15 cellular contexts compared by ENCODE assay signal in the genomic region with DNA sequence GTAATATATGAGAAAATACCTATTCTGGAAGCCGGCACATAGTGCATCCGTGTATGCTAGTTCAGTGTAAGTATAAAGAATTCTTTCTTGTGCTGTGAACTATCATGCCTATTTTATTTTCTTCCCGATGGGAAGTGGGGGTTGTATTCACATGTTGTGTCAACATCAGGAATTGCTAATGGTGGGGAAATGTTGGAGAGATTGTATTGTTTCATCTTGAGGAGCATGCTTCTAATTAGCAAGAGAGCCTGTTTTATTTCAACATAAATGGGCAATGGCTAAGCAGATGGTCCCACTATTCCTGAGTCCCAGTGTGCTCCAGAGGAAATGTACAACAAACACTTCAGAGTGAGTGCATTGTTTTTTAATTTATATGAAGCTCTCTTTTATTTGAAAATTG.
DNase-seq lines count a peak whose midpoint lies in the region; ATAC-seq and TF ChIP-seq lines count a peak whose summit lies in the region.
"Had no signal": no experiment of that assay in that cellular context is flagged by ENCODE, and none has a peak within 500 bp of the region (broad histone marks: within the 10 kb centered on the region; RNA-seq: fewer than 3 reads in every experiment).

No MANE protein-coding gene starts in this region.

- DNase-seq in AG10803 (ENCODE audit: low read depth) (peak; percentile 95), GM04504 (ENCODE audit: low read depth) (peak; percentile 52), SK-N-SH (peak; percentile 65), fibroblast of the conjunctiva (ENCODE audit: low read depth) (peak; percentile 30), activated T-cell treated with anti-CD3 and anti-CD28 coated beads for 4 hours (no peak), PC-3 (no peak), WERI-Rb-1 (no peak)
- DNase-seq: DMS153, GOT3, NCI-H146, NCI-H82, Peyer's patch, Right ventricle myocardium superior had no signal

- no peaks in the 10 kb centered on the region for H3F3A ChIP-seq in SK-N-SH (replicated peaks; ENCODE audit: insufficient read depth)
- H3F3A ChIP-seq in PC-3 (ENCODE audit: low read length, unreplicated experiment) = no peaks in the 10 kb centered on the region

- intact Hi-C loops in PC-3 (cut with micrococcal nuclease) = no loop called here

- H3K27ac ChIP-seq in SK-N-SH (ENCODE audit: low read depth in 2 of 2, low read length in 1 of 2) = peak overlapping the region in 1 of 2 experiments; percentile 94; a peak in 2 of 4 replicates
- no peak overlapping the region for H3K27ac ChIP-seq in PC-3 (ENCODE audit: low read length)
- no peak overlapping the region for H3K27ac ChIP-seq in WERI-Rb-1
- H3K27ac ChIP-seq: BLaER1 treated with 17β-estradiol and CSF1 and Interleukin-3, amounts not matched to agents 10 nM and 100 nM; Peyer's patch had no signal

- WGBS in SK-N-SH (ENCODE audit: low lambda C conversion rate) = 26% methylated on average over 3 of the region's 3 CpGs

- no peaks in the 10 kb centered on the region for H3K9me2 ChIP-seq in SK-N-SH
- H3K9me2 ChIP-seq in PC-3 (replicated peaks; ENCODE audit: low read length) = no peaks in the 10 kb centered on the region

- H3K27me3 ChIP-seq in SK-N-SH (ENCODE audit: insufficient read depth) (no peaks in the 10 kb centered on the region), PC-3 (ENCODE audit: low read length) (no peaks in the 10 kb centered on the region), WERI-Rb-1 (ENCODE audit: insufficient read depth, low read depth, severe bottlenecking) (no peaks in the 10 kb centered on the region)
- H3K27me3 ChIP-seq: BLaER1 treated with 17β-estradiol and CSF1 and Interleukin-3, amounts not matched to agents 10 nM and 100 nM; Peyer's patch had no signal

- TF ChIP-seq EP300 in SK-N-SH (IDR thresholded peaks at IDR 0.05; ENCODE audit: borderline replicate concordance in 1 of 2, low read depth in 1 of 2, low read length in 1 of 2) = peak in 1 of 2 experiments; percentile 93; a peak in 2 of 4 replicates

- H2AFZ ChIP-seq in SK-N-SH (ENCODE audit: low read depth) = no peak overlapping the region
- no peak overlapping the region for H2AFZ ChIP-seq in PC-3 (ENCODE audit: low read length)

- ATAC-seq in GM18520 (IDR thresholded peaks at IDR 0.05; ENCODE audit: unreplicated experiment) (no peak), PC-3 (no peak)

- POLR2A ChIA-PET in SK-N-SH (lab: Yijun Ruan, JAX) (no interaction called here), PC-3 (lab: Charles Lee; ENCODE audit: unreplicated experiment) (no interaction called here)

- BruUV-seq in PC-3 (replicated peaks; lab: Mats Ljungman, UMichigan) = no TSS peak

- H3K36me3 ChIP-seq in SK-N-SH (replicated peaks in 1 of 2; ENCODE audit: control insufficient read depth in 1 of 2, insufficient read depth in 2 of 2, low read length in 1 of 2) (no peaks in the 10 kb centered on the region), PC-3 (ENCODE audit: low read depth, low read length) (no peaks in the 10 kb centered on the region), WERI-Rb-1 (no peaks in the 10 kb centered on the region)
- H3K36me3 ChIP-seq: BLaER1 treated with 17β-estradiol and CSF1 and Interleukin-3, amounts not matched to agents 10 nM and 100 nM; Peyer's patch had no signal

- CTCF ChIA-PET in SK-N-SH (lab: Yijun Ruan, JAX) (interaction anchor here (1.0 kb wide), 1 partner anchor 39 kb away, joined by 3 read pairs; no protein-coding TSS in a partner anchor), PC-3 (lab: Charles Lee) (no interaction called here)

- TF ChIP-seq CTCF in AG10803 (conservative IDR thresholded peaks at IDR 0.05; ENCODE audit: low read length) (no peak), SK-N-SH (IDR thresholded peaks at IDR 0.05) (no peak), PC-3 (conservative IDR thresholded peaks at IDR 0.05; ENCODE audit: low read depth, low read length) (no peak), WERI-Rb-1 (IDR thresholded peaks at IDR 0.05; ENCODE audit: low read depth, low read length) (no peak)

- H3K79me2 ChIP-seq in SK-N-SH (ENCODE audit: insufficient read depth) = no peaks in the 10 kb centered on the region
- no peaks in the 10 kb centered on the region for H3K79me2 ChIP-seq in PC-3 (ENCODE audit: low read length)

- H3K4me3 ChIP-seq in AG10803 (ENCODE audit: low read length) (no peak overlapping the region), SK-N-SH (ENCODE audit: low read depth in 2 of 2, low read length in 1 of 2) (no peak overlapping the region), PC-3 (ENCODE audit: low read length) (no peak overlapping the region), WERI-Rb-1 (ENCODE audit: low read depth, low read length) (no peak overlapping the region)
- H3K4me3 ChIP-seq: BLaER1 treated with 17β-estradiol and CSF1 and Interleukin-3, amounts not matched to agents 10 nM and 100 nM; Peyer's patch had no signal

- H3K4me1 ChIP-seq in SK-N-SH (ENCODE audit: control insufficient read depth in 1 of 2, insufficient read depth in 2 of 2, low read depth in 1 of 2, low read length in 1 of 2) = peaks cover 0 to 23% of the 10 kb centered on the region in 2 experiments; a peak in 2 of 4 replicates
- no peaks in the 10 kb centered on the region for H3K4me1 ChIP-seq in PC-3 (ENCODE audit: insufficient read depth, low read length)
- H3K4me1 ChIP-seq: Peyer's patch had no signal

- TF ChIP-seq RAD21 in SK-N-SH (IDR thresholded peaks at IDR 0.05; ENCODE audit: low read length) = no peak; the same call in 1 of the 2 replicates

- H3K9ac ChIP-seq in SK-N-SH = no peak overlapping the region
- no peak overlapping the region for H3K9ac ChIP-seq in PC-3 (ENCODE audit: low read length)
- H3K9ac ChIP-seq: BLaER1 treated with 17β-estradiol and CSF1 and Interleukin-3, amounts not matched to agents 10 nM and 100 nM had no signal

- H3K4me2 ChIP-seq in SK-N-SH = no peak overlapping the region
- H3K4me2 ChIP-seq in PC-3 (ENCODE audit: low read length) = no peak overlapping the region
- H3K4me2 ChIP-seq: BLaER1 treated with 17β-estradiol and CSF1 and Interleukin-3, amounts not matched to agents 10 nM and 100 nM had no signal

- no peaks in the 10 kb centered on the region for H3K9me3 ChIP-seq in SK-N-SH
- H3K9me3 ChIP-seq in PC-3 (ENCODE audit: low read length) = no peaks in the 10 kb centered on the region
- H3K9me3 ChIP-seq in WERI-Rb-1 (ENCODE audit: severe bottlenecking) = no peaks in the 10 kb centered on the region
- H3K9me3 ChIP-seq: Peyer's patch had no signal

- no peaks in the 10 kb centered on the region for H4K20me1 ChIP-seq in SK-N-SH (ENCODE audit: insufficient read depth)
- no peaks in the 10 kb centered on the region for H4K20me1 ChIP-seq in PC-3 (ENCODE audit: low read length)
- H4K20me1 ChIP-seq: BLaER1 treated with 17β-estradiol and CSF1 and Interleukin-3, amounts not matched to agents 10 nM and 100 nM had no signal

TF ChIP-seq in SK-N-SH, 30 proteins besides CTCF, POLR2A, EP300 and RAD21:
- TF ChIP-seq, protein P1, sequence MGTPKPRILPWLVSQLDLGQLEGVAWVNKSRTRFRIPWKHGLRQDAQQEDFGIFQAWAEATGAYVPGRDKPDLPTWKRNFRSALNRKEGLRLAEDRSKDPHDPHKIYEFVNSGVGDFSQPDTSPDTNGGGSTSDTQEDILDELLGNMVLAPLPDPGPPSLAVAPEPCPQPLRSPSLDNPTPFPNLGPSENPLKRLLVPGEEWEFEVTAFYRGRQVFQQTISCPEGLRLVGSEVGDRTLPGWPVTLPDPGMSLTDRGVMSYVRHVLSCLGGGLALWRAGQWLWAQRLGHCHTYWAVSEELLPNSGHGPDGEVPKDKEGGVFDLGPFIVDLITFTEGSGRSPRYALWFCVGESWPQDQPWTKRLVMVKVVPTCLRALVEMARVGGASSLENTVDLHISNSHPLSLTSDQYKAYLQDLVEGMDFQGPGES (IDR thresholded peaks at IDR 0.05; ENCODE audit: low read depth, low read length) = no peak
- TF ChIP-seq CHD2 (IDR thresholded peaks at IDR 0.05; ENCODE audit: low read length, partially characterized antibody) (peak; percentile 64), SIN3A (IDR thresholded peaks at IDR 0.05; ENCODE audit: borderline replicate concordance, low read depth, low read length) (no peak), TCF12 (IDR thresholded peaks at IDR 0.05) (peak; percentile 83), YY1 (IDR thresholded peaks at IDR 0.05; ENCODE audit: low read depth) (no peak), EZH2phosphoT487 (IDR thresholded peaks at IDR 0.05; ENCODE audit: borderline replicate concordance, low read depth) (no peak), GATA2 (CRISPR knock-in tag; IDR thresholded peaks at IDR 0.05) (peak; percentile 24; the same call in 1 of the 2 replicates), MXI1 (IDR thresholded peaks at IDR 0.05; ENCODE audit: low read depth, low read length) (peak; percentile 70; the same call in 1 of the 2 replicates), RFX5 (IDR thresholded peaks at IDR 0.05; ENCODE audit: low read length) (no peak), SMC3 (IDR thresholded peaks at IDR 0.05; ENCODE audit: low read depth, low read length) (no peak), TAF1 (IDR thresholded peaks at IDR 0.05; ENCODE audit: borderline replicate concordance, low read depth, low read length) (no peak), NRF1 (IDR thresholded peaks at IDR 0.05; ENCODE audit: low read depth, low read length) (no peak), ELF1 (IDR thresholded peaks at IDR 0.05) (no peak), RCOR1 (IDR thresholded peaks at IDR 0.05; ENCODE audit: low read length) (peak; percentile 67), POLR2AphosphoS5 (IDR thresholded peaks at IDR 0.05; ENCODE audit: low read depth, low read length) (peak; percentile 51; the same call in 1 of the 2 replicates)
- TF ChIP-seq, protein P2, sequence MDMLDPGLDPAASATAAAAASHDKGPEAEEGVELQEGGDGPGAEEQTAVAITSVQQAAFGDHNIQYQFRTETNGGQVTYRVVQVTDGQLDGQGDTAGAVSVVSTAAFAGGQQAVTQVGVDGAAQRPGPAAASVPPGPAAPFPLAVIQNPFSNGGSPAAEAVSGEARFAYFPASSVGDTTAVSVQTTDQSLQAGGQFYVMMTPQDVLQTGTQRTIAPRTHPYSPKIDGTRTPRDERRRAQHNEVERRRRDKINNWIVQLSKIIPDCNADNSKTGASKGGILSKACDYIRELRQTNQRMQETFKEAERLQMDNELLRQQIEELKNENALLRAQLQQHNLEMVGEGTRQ (IDR thresholded peaks at IDR 0.05; ENCODE audit: borderline replicate concordance, low read depth, low read length) = no peak
- TF ChIP-seq, protein P3, sequence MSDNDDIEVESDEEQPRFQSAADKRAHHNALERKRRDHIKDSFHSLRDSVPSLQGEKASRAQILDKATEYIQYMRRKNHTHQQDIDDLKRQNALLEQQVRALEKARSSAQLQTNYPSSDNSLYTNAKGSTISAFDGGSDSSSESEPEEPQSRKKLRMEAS (IDR thresholded peaks at IDR 0.05; ENCODE audit: low read depth) = no peak
TF ChIP-seq in SK-N-SH: peak in this region for 6.

Comparison
In these comparisons a context has a peak if more than half of its experiments do, and no peak if none do; other contexts are left out.
1. DNase-seq: peak in AG10803 (single experiment), GM04504 (single experiment), SK-N-SH (single experiment) and fibroblast of the conjunctiva (single experiment); none in activated T-cell treated with anti-CD3 and anti-CD28 coated beads for 4 hours (single experiment), PC-3 (single experiment) and WERI-Rb-1 (single experiment).